Comparison of ENCODE assay signal across 2 cellular contexts in the genomic region with DNA sequence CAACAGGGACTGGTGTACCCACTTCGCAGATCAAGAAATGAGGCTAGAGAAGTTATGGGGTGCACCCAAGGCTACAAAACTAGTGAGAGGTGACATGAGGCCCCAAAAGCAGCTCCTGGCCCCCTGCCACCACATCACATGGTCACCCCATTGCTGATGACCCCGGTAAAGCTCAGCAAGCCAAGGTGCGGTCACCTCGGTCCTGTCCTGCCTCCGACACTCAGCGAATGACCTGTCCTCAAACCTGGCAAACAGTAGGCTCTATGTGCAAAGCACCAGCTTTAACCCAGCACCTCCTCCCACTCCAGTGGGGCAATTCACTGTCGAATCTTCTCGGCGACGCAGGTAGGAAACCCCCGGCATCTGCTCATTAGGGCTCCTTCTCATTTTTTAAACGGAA.
TF ChIP-seq lines count a peak whose summit lies in the region.

No MANE protein-coding gene starts in this region.

TF ChIP-seq in GM23338, 12 proteins besides CTCF, POLR2A, EP300 and RAD21:
- TF ChIP-seq, protein P1, sequence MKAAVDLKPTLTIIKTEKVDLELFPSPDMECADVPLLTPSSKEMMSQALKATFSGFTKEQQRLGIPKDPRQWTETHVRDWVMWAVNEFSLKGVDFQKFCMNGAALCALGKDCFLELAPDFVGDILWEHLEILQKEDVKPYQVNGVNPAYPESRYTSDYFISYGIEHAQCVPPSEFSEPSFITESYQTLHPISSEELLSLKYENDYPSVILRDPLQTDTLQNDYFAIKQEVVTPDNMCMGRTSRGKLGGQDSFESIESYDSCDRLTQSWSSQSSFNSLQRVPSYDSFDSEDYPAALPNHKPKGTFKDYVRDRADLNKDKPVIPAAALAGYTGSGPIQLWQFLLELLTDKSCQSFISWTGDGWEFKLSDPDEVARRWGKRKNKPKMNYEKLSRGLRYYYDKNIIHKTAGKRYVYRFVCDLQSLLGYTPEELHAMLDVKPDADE (IDR thresholded peaks at IDR 0.05) = no peak
- TF ChIP-seq CREB1 (CRISPR knock-in tag; IDR thresholded peaks at IDR 0.05; ENCODE audit: low read depth) (no peak), POLR2AphosphoS5 (IDR thresholded peaks at IDR 0.05; ENCODE audit: low read depth) (no peak), EZH2 (IDR thresholded peaks at IDR 0.05; ENCODE audit: low read depth, unreplicated experiment) (no peak), STAT1 (IDR thresholded peaks at IDR 0.05; ENCODE audit: unreplicated experiment) (no peak), ZNF114 (CRISPR knock-in tag; IDR thresholded peaks at IDR 0.05) (no peak)

TF ChIP-seq in GM12878, 131 proteins besides CTCF, POLR2A, EP300 and RAD21:
- TF ChIP-seq YY1 (IDR thresholded peaks at IDR 0.05; ENCODE audit: low read depth, low read length) = no peak
- TF ChIP-seq LARP7 (IDR thresholded peaks at IDR 0.05) = no peak
- no peak for TF ChIP-seq TCF3 (IDR thresholded peaks at IDR 0.05; ENCODE audit: borderline replicate concordance, insufficient read depth, low read depth, low read length)
- no peak for TF ChIP-seq MYC (IDR thresholded peaks at IDR 0.05; ENCODE audit: insufficient read depth, insufficient read length, insufficient replicate concordance, low read length, severe bottlenecking)
- no peak for TF ChIP-seq SMARCA5 (IDR thresholded peaks at IDR 0.05)
- TF ChIP-seq MEF2A (IDR thresholded peaks at IDR 0.05; ENCODE audit: insufficient read depth, low read depth, low read length) = no peak
- no peak for TF ChIP-seq PAX8 (IDR thresholded peaks at IDR 0.05)
- peak; percentile 58 for TF ChIP-seq NR2F1 (conservative IDR thresholded peaks at IDR 0.05)
